In the genomic region with DNA sequence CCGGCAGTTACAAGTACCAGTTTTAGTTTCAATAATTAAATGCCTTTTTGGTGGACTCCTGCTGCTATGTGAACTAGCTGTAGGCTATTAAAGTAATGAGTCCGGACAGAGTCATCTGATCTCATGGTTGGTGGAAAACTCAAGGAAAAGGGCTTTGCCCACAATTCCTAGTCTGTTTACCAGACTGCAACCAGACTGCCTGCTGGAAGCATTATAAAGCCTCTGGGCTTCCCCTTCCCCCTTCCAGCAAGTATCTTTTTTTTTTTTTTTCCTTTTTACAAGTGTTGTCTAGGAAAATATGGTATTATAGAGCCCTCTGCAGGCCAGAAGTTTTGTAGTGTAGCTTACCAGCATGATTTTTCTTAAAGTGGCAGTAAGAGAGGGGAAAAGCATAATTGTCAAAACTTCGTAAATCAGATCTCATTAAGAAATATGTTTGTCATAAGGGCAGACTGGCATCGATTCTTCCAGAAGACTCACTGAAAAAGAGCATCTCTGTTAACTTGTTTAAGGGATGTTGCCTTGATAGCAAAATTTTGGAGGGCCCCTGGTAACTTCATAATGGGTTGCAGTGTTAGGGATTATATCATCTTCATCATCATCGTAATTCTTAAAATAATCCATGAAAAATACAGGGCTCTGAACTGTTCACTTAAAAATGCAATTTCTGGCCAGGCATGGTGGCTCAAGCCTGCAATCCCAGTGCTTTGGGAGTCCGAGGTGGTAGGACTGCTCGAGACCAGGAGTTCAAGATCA, we compare ENCODE assay signal across 8 cellular contexts.
DNase-seq lines count a peak whose midpoint lies in the region; ATAC-seq and TF ChIP-seq lines count a peak whose summit lies in the region.

No MANE protein-coding gene starts in this region.

- no peaks in the 10 kb centered on the region for H4K20me1 ChIP-seq in OCI-LY7 (ENCODE audit: insufficient read depth, low read length)

- H3K9me2 ChIP-seq in OCI-LY7 (ENCODE audit: insufficient read depth, low read length) = no peaks in the 10 kb centered on the region

- no TSS peak for BruUV-seq in OCI-LY7 (replicated peaks; lab: Mats Ljungman, UMichigan)

- intact Hi-C loops in OCI-LY7 (cut with micrococcal nuclease; ENCODE audit: unreplicated experiment) (loop anchor here (1.0 to 10.0 kb wide), 7 partner anchors 20 to 725 kb away; a partner anchor contains a TSS), lower lobe of right lung (cut with DNase I) (no loop called here)

- H3K36me3 ChIP-seq in OCI-LY7 (ENCODE audit: insufficient read depth, low read length) (peaks cover 6% of the 10 kb centered on the region; the same call in 1 of the 2 replicates), lower lobe of right lung (no peaks in the 10 kb centered on the region)

- POLR2A ChIA-PET in OCI-LY7 (lab: Charles Lee) = interaction anchor here (0.6 to 2.7 kb wide), 8 partner anchors 10 to 1524 kb away, joined by 3 to 12 read pairs (median 3); no protein-coding TSS in a partner anchor

- H3K4me1 ChIP-seq in OCI-LY7 (ENCODE audit: insufficient read depth, low read length, poor library complexity, severe bottlenecking) (peaks cover 85% of the 10 kb centered on the region), lower lobe of right lung (peaks cover 9% of the 10 kb centered on the region)

- in situ Hi-C loops in GM13977 (cut with MboI; ENCODE audit: low pct_unique_long_range_greater_than_20kb, low sequenced_read_pairs, unreplicated experiment) = loop anchor here (10.0 kb wide), 1 partner anchor 716 kb away; a partner anchor contains a TSS

- TF ChIP-seq CTCF in GM13977 (IDR thresholded peaks at IDR 0.05; ENCODE audit: extremely low read depth, insufficient read depth, missing control alignments) (peak; percentile 51), OCI-LY7 (conservative IDR thresholded peaks at IDR 0.05; ENCODE audit: low read length) (peak; percentile 93), choroid plexus epithelial cell (conservative IDR thresholded peaks at IDR 0.05; ENCODE audit: low read depth, low read length) (peak; percentile 61), lower lobe of right lung (IDR thresholded peaks at IDR 0.05) (peak; percentile 58)

- H2AFZ ChIP-seq in OCI-LY7 (ENCODE audit: low read length) = peak overlapping the region; percentile 83

- DNase-seq in AG20443 (ENCODE audit: low spot score) (peak; percentile 71), GM13977 (ENCODE audit: low spot score) (peak; percentile 39), LoVo (ENCODE audit: low spot score) (peak; percentile 86), OCI-LY7 (ENCODE audit: low spot score) (peak; percentile 84), choroid plexus epithelial cell (ENCODE audit: low read depth) (peak; percentile 91), lower lobe of right lung (no peak)
- DNase-seq in effector CD8-positive, alpha-beta T cell (lab: John Stamatoyannopoulos, UW) = no peak

- peaks cover 3% of the 10 kb centered on the region; the same call in 1 of the 2 replicates for H3K9me3 ChIP-seq in OCI-LY7 (ENCODE audit: low read length)
- H3K9me3 ChIP-seq in lower lobe of right lung = no peaks in the 10 kb centered on the region

- H3K4me3 ChIP-seq in OCI-LY7 (ENCODE audit: low read depth, low read length, poor library complexity, severe bottlenecking) (peak overlapping the region; percentile 63), choroid plexus epithelial cell (ENCODE audit: low read depth, low read length) (no peak overlapping the region), lower lobe of right lung (no peak overlapping the region)

- H3K27me3 ChIP-seq in lower lobe of right lung (ENCODE audit: low read depth) = no peaks in the 10 kb centered on the region

- peaks cover 26% of the 10 kb centered on the region; the same call in 1 of the 2 replicates for H3K79me2 ChIP-seq in OCI-LY7 (ENCODE audit: insufficient read depth, low read depth, low read length)

- H3K27ac ChIP-seq in OCI-LY7 (ENCODE audit: low read depth, low read length, poor library complexity, severe bottlenecking) = peak overlapping the region; percentile 70
- no peak overlapping the region for H3K27ac ChIP-seq in lower lobe of right lung

- CTCF ChIA-PET in OCI-LY7 (lab: Charles Lee; ENCODE audit: unreplicated experiment) = interaction anchor here (0.6 to 0.7 kb wide), 2 partner anchors 157 to 725 kb away, joined by 3 read pairs; no protein-coding TSS in a partner anchor

- peak; percentile 71 for ATAC-seq in lower lobe of right lung
- no peak for ATAC-seq in HG03469 (IDR thresholded peaks at IDR 0.05; ENCODE audit: unreplicated experiment)

- H3K4me2 ChIP-seq in OCI-LY7 (ENCODE audit: low read length) = peak overlapping the region; percentile 87

Comparison
In these comparisons a context has a peak if more than half of its experiments do, and no peak if none do; other contexts are left out.
1. DNase-seq: peak in AG20443 (single experiment), GM13977 (single experiment), LoVo (single experiment), OCI-LY7 (single experiment) and choroid plexus epithelial cell (single experiment); none in lower lobe of right lung (single experiment) and effector CD8-positive, alpha-beta T cell (single experiment).
2. Peak in every context shown above with its lines, with median percentiles within 50 percentile points of each other: CTCF ChIP-seq.